18 cellular contexts compared by ENCODE assay signal in genomic region chr10:132139526-132139925, GRCh38. TPM values are rescaled to one million over a fixed set of nuclear protein-coding genes. Genes with fewer than 3 reads are reported as not detected.
DNase-seq lines count a peak whose midpoint lies in the region; ATAC-seq and TF ChIP-seq lines count a peak whose summit lies in the region.
"Had no signal": no experiment of that assay in that cellular context is flagged by ENCODE, and none has a peak within 500 bp of the region (broad histone marks: within the 10 kb centered on the region; RNA-seq: fewer than 3 reads in every experiment).

No MANE protein-coding gene starts in this region.

- intact Hi-C loops in left ventricle myocardium superior (cut with micrococcal nuclease) = no loop called here
- intact Hi-C loops in spleen (cut with DNase I; ENCODE audit: low total_unique reads) = loop anchor here (10.0 kb wide), 1 partner anchor 255 kb away; no protein-coding TSS in a partner anchor

- TF ChIP-seq POLR2A in spleen (IDR thresholded peaks at IDR 0.05) = no peak

- H3K27ac ChIP-seq in RWPE2 (ENCODE audit: poor library complexity, severe bottlenecking) = no peak overlapping the region
- H3K27ac ChIP-seq in spleen = no peak overlapping the region
- no peak overlapping the region for H3K27ac ChIP-seq in caudate nucleus (ENCODE audit: low read depth, low read length)
- H3K27ac ChIP-seq: PC-9 had no signal

- H3K36me3 ChIP-seq in RWPE2 (ENCODE audit: low read depth) (no peaks in the 10 kb centered on the region), spleen (no peaks in the 10 kb centered on the region)

- ATAC-seq in RWPE2 (ENCODE audit: low read depth) (no peak), left ventricle myocardium superior (no peak), HG02973 (IDR thresholded peaks at IDR 0.05; ENCODE audit: unreplicated experiment) (no peak)

- TF ChIP-seq CTCF in RWPE2 (IDR thresholded peaks at IDR 0.05; ENCODE audit: poor library complexity, severe bottlenecking) = no peak
- TF ChIP-seq CTCF in spleen (IDR thresholded peaks at IDR 0.05 in 8 of 11, conservative IDR thresholded peaks at IDR 0.05 in 3 of 11) = no peak

- no peaks in the 10 kb centered on the region for H3K27me3 ChIP-seq in RWPE2 (ENCODE audit: insufficient read depth, poor library complexity, severe bottlenecking)
- H3K27me3 ChIP-seq in spleen (replicated peaks in 1 of 7) = peaks cover 0 to 35% (median 21%) of the 10 kb centered on the region in 7 donors

- H3K4me1 ChIP-seq in RWPE2 (ENCODE audit: insufficient read depth, poor library complexity, severe bottlenecking) (no peaks in the 10 kb centered on the region), spleen (peaks cover 0 to 11% (median 7%) of the 10 kb centered on the region in 6 donors)

- DNase-seq in activated effector memory CD4-positive, alpha-beta T cell treated with anti-CD3 and anti-CD28 coated beads, Interleukin-2, amount 50 U/mL, for 16 hours = peak; percentile 48
- DNase-seq in activated effector memory CD4-positive, alpha-beta T cell treated with Interleukin-2 at 50 U/mL for 16 hours = no peak
- DNase-seq in RWPE2 (ENCODE audit: low spot score) (peak; percentile 51), left ventricle myocardium superior (peak; percentile 9), spleen (peak; percentile 60), cortex of kidney (lab: John Stamatoyannopoulos, UW) (no peak), caudate nucleus (lab: John Stamatoyannopoulos, UW) (no peak)
- DNase-seq: 8988T, DND-41, HCEC 1CT, KG1, NCI-H1092, NCI-H146, NCI-H2081, NCI-H510A treated with DMSO at 0.1 percent for 48 hours, PC-9 had no signal

- H3K9me3 ChIP-seq in RWPE2 (ENCODE audit: severe bottlenecking) (no peaks in the 10 kb centered on the region), spleen (no peaks in the 10 kb centered on the region)

- no peak overlapping the region for H3K4me3 ChIP-seq in RWPE2 (ENCODE audit: severe bottlenecking)
- no peak overlapping the region for H3K4me3 ChIP-seq in spleen
- H3K4me3 ChIP-seq: PC-9 had no signal

- 73 to 88% (median 81%) methylated on average over 9 to 10 of the region's 10 CpGs for WGBS in spleen, 5 donors

RNA-seq across cellular contexts. Expression of gene DPYSL4, which starts 47.2 kb away (rescaled TPM):
- total RNA-seq in left ventricle myocardium superior (45.2 TPM), spleen (1 to 10 TPM in 4 of 7 donors, under 1 TPM in 2, not detected in 1; 0.85 to 6.0 (median 1.6) TPM)
- 1 to 10 TPM in 1 of 3 donors, under 1 TPM in 2; 0.55 to 1.0 (median 0.96) TPM for polyA plus RNA-seq in spleen
- polyA plus RNA-seq: CD8-positive, alpha-beta memory T cell had no signal

Comparison
In these comparisons a context has a peak if more than half of its experiments do, and no peak if none do; other contexts are left out.
1. DNase-seq: peak in activated effector memory CD4-positive, alpha-beta T cell treated with anti-CD3 and anti-CD28 coated beads, Interleukin-2, amount 50 U/mL, for 16 hours (single experiment), RWPE2 (single experiment), left ventricle myocardium superior (single experiment) and spleen (single experiment); none in activated effector memory CD4-positive, alpha-beta T cell treated with Interleukin-2 at 50 U/mL for 16 hours (single experiment), cortex of kidney (single experiment) and caudate nucleus (0 of 61).